Comparison of ENCODE assay signal across 1 cellular context in genomic region chr6:120584111-120584760, GRCh38.
TF ChIP-seq lines count a peak whose summit lies in the region.

No MANE protein-coding gene starts in this region.

TF ChIP-seq in GM23338, 12 proteins besides CTCF, POLR2A, EP300 and RAD21 (continued from another document):
- TF ChIP-seq REST (IDR thresholded peaks at IDR 0.05; ENCODE audit: unreplicated experiment) (no peak), CREB1 (CRISPR knock-in tag; IDR thresholded peaks at IDR 0.05; ENCODE audit: low read depth) (no peak)
